Comparison of ENCODE assay signal across 9 cellular contexts in genomic region chr1:244730934-244731434, GRCh38.
DNase-seq lines count a peak whose midpoint lies in the region; ATAC-seq and TF ChIP-seq lines count a peak whose summit lies in the region.
"Had no signal": no experiment of that assay in that cellular context is flagged by ENCODE, and none has a peak within 500 bp of the region (broad histone marks: within the 10 kb centered on the region; RNA-seq: fewer than 3 reads in every experiment).

No MANE protein-coding gene starts in this region.

- dilution Hi-C loops in mammary epithelial cell (cut with HindIII; ENCODE audit: low sequenced_read_pairs), result no loop called here

- peak overlapping the region in 1 of 2 experiments; percentile 14 for H3K23ac ChIP-seq in mesenchymal stem cell (ENCODE audit: low read length in 2 of 2)

- peaks cover 34% of the 10 kb centered on the region for H3K4me1 Mint-ChIP-seq in activated naive CD4-positive, alpha-beta T cell treated with anti-CD3 and anti-CD28 coated beads, Interleukin-2, amount 10 ng/mL, durations not matched to agents 7 days and 5 days

- peak overlapping the region; percentile 37 for H3K27ac Mint-ChIP-seq in activated naive CD4-positive, alpha-beta T cell treated with anti-CD3 and anti-CD28 coated beads, Interleukin-2, amount 10 ng/mL, durations not matched to agents 7 days and 5 days

- H3K36me3 ChIP-seq in mammary epithelial cell (ENCODE audit: insufficient read depth, low read length), result no peaks in the 10 kb centered on the region
- H3K36me3 ChIP-seq in mesenchymal stem cell (ENCODE audit: control insufficient read depth in 1 of 2, insufficient read depth in 2 of 2, low read depth in 1 of 2, low read length in 2 of 2), result no peaks in the 10 kb centered on the region
- no peaks in the 10 kb centered on the region for H3K36me3 ChIP-seq in tibial nerve
- H3K36me3 ChIP-seq in SJCRH30, result no peaks in the 10 kb centered on the region

- no peak overlapping the region for H3K14ac ChIP-seq in mesenchymal stem cell (ENCODE audit: low read length in 2 of 2)

- WGBS in mammary epithelial cell (ENCODE audit: low coverage, missing lambda C conversion rate), result 98% methylated on average over 12 of the region's 28 CpGs
- 50% methylated on average over 26 of the region's 28 CpGs for WGBS in mesenchymal stem cell
- WGBS in tibial nerve, 2 donors, result 45 to 64% methylated on average over 19 to 28 of the region's 28 CpGs

- no peak for DNase-seq in activated naive CD4-positive, alpha-beta T cell treated with anti-CD3 and anti-CD28 coated beads, Interleukin-2, amount 10 ng/mL, durations not matched to agents 7 days and 5 days
- DNase-seq in activated naive CD4-positive, alpha-beta T cell (lab: John Stamatoyannopoulos, UW), result no peak
- no peak for DNase-seq in mammary epithelial cell
- peak; percentile 6 for DNase-seq in mesenchymal stem cell
- no peak for DNase-seq in tibial nerve (ENCODE audit: low spot score in 2 of 2)
- no peak for DNase-seq in SJCRH30
- DNase-seq: foreskin melanocyte had no signal

- TF ChIP-seq POLR2A in tibial nerve (IDR thresholded peaks at IDR 0.05), result no peak

- peak overlapping the region in 1 of 2 experiments; percentile 47 for H2BK12ac ChIP-seq in mesenchymal stem cell (ENCODE audit: low read length in 2 of 2)

- peak overlapping the region; percentile 34 for H2BK120ac ChIP-seq in mesenchymal stem cell (ENCODE audit: low read depth, low read length)

- no peak overlapping the region for H2BK15ac ChIP-seq in mesenchymal stem cell (ENCODE audit: low read depth, poor library complexity, severe bottlenecking)

- H3K4me2 ChIP-seq in mammary epithelial cell (ENCODE audit: insufficient read depth, low read depth, low read length) (peak overlapping the region; percentile 97), mesenchymal stem cell (ENCODE audit: low read length, poor library complexity, severe bottlenecking) (peak overlapping the region; percentile 69)

- peak overlapping the region; percentile 91 for H2AFZ ChIP-seq in mammary epithelial cell (ENCODE audit: low read depth, low read length)
- H2AFZ ChIP-seq in mesenchymal stem cell (ENCODE audit: low read depth, low read length), result peak overlapping the region; percentile 79

- peak overlapping the region; percentile 82 for H4K91ac ChIP-seq in mesenchymal stem cell (ENCODE audit: low read length)

- peak overlapping the region; percentile 52 for H3K18ac ChIP-seq in mesenchymal stem cell (ENCODE audit: low read depth in 1 of 2, low read length in 2 of 2)

- no peak overlapping the region for H2AK5ac ChIP-seq in mesenchymal stem cell (ENCODE audit: low read length, severe bottlenecking)

- H3K27me3 ChIP-seq in mammary epithelial cell (ENCODE audit: insufficient read depth, low read length), result no peaks in the 10 kb centered on the region
- peaks cover 0 to 6% of the 10 kb centered on the region in 2 experiments for H3K27me3 ChIP-seq in mesenchymal stem cell (ENCODE audit: control insufficient read depth in 1 of 2, insufficient read depth in 1 of 2, low read length in 2 of 2)
- no peaks in the 10 kb centered on the region for H3K27me3 ChIP-seq in tibial nerve
- H3K27me3 ChIP-seq in SJCRH30, result no peaks in the 10 kb centered on the region

- no peaks in the 10 kb centered on the region for H3K79me2 ChIP-seq in mammary epithelial cell (ENCODE audit: insufficient read depth, low read length)

- H3K79me1 ChIP-seq in mesenchymal stem cell (replicated peaks; ENCODE audit: low read length, poor library complexity, severe bottlenecking), result no peaks in the 10 kb centered on the region

- peak overlapping the region in 1 of 2 experiments; percentile 2 for H3K4ac ChIP-seq in mesenchymal stem cell (ENCODE audit: low read depth in 1 of 2, low read length in 2 of 2)

- no peaks in the 10 kb centered on the region for H4K20me1 ChIP-seq in mammary epithelial cell (ENCODE audit: insufficient read depth, low read length)

- peaks cover 48% of the 10 kb centered on the region for H3K27me3 Mint-ChIP-seq in activated naive CD4-positive, alpha-beta T cell treated with anti-CD3 and anti-CD28 coated beads, Interleukin-2, amount 10 ng/mL, durations not matched to agents 7 days and 5 days

- in situ Hi-C loops in mammary epithelial cell (cut with MboI; ENCODE audit: low sequenced_read_pairs in 2 of 2), result no loop called here

- TF ChIP-seq CTCF in mammary epithelial cell (conservative IDR thresholded peaks at IDR 0.05 in 1 of 2, IDR thresholded peaks at IDR 0.05 in 1 of 2; ENCODE audit: extremely low read depth in 1 of 2, insufficient read depth in 1 of 2, low read depth in 1 of 2, low read length in 2 of 2) (no peak), tibial nerve (IDR thresholded peaks at IDR 0.05) (no peak)

- H3K36me3 Mint-ChIP-seq in activated naive CD4-positive, alpha-beta T cell treated with anti-CD3 and anti-CD28 coated beads, Interleukin-2, amount 10 ng/mL, durations not matched to agents 7 days and 5 days, result peaks cover 3% of the 10 kb centered on the region

- no peak for TF ChIP-seq EP300 in tibial nerve (IDR thresholded peaks at IDR 0.05)

- H3K4me3 Mint-ChIP-seq in activated naive CD4-positive, alpha-beta T cell treated with anti-CD3 and anti-CD28 coated beads, Interleukin-2, amount 10 ng/mL, durations not matched to agents 7 days and 5 days, result peak overlapping the region; percentile 65

- no peak overlapping the region for H3K27ac ChIP-seq in mammary epithelial cell (ENCODE audit: insufficient read depth, low read depth, low read length)
- no peak overlapping the region for H3K27ac ChIP-seq in mesenchymal stem cell (ENCODE audit: low read length, poor library complexity, severe bottlenecking)
- peak overlapping the region in 1 of 4 donors; percentile 54 for H3K27ac ChIP-seq in tibial nerve
- H3K27ac ChIP-seq in SJCRH30, result no peak overlapping the region

- H3K4me1 ChIP-seq in mammary epithelial cell (ENCODE audit: insufficient read depth, low read length) (peaks cover 11% of the 10 kb centered on the region), mesenchymal stem cell (ENCODE audit: control insufficient read depth, insufficient read depth, low read depth, low read length) (peaks cover 8% of the 10 kb centered on the region), tibial nerve (peaks cover 0 to 8% (median 2%) of the 10 kb centered on the region in 4 donors), SJCRH30 (no peaks in the 10 kb centered on the region)

- H3K9me3 Mint-ChIP-seq in activated naive CD4-positive, alpha-beta T cell treated with anti-CD3 and anti-CD28 coated beads, Interleukin-2, amount 10 ng/mL, durations not matched to agents 7 days and 5 days, result peaks cover 4% of the 10 kb centered on the region

- ATAC-seq in GM21576 (IDR thresholded peaks at IDR 0.05; ENCODE audit: unreplicated experiment) (no peak), GM19397 (IDR thresholded peaks at IDR 0.05; ENCODE audit: unreplicated experiment) (no peak)

- H3K9me3 ChIP-seq in mammary epithelial cell (replicated peaks; ENCODE audit: insufficient read depth, low read length) (peaks cover 12% of the 10 kb centered on the region), mesenchymal stem cell (ENCODE audit: control insufficient read depth, low read length) (peaks cover 10% of the 10 kb centered on the region), tibial nerve (peaks cover 0 to 13% (median 0%) of the 10 kb centered on the region in 4 donors), SJCRH30 (replicated peaks) (no peaks in the 10 kb centered on the region)

- H4K8ac ChIP-seq in mesenchymal stem cell (ENCODE audit: low read length), result peak overlapping the region; percentile 96

- intact Hi-C loops in mammary epithelial cell (cut with micrococcal nuclease), result no loop called here

- no peak overlapping the region for H2BK5ac ChIP-seq in mesenchymal stem cell (ENCODE audit: low read depth, low read length, poor library complexity, severe bottlenecking)

- H3K4me3 ChIP-seq in mammary epithelial cell (replicated peaks in 1 of 3; ENCODE audit: insufficient read depth in 1 of 3, low read depth in 2 of 3, low read length in 3 of 3), result peak overlapping the region in 2 of 3 experiments; percentile 20 to 45
- peak overlapping the region; percentile 63 to 80 for H3K4me3 ChIP-seq in mesenchymal stem cell (ENCODE audit: insufficient read depth in 1 of 2, low read depth in 1 of 2, low read length in 2 of 2)
- H3K4me3 ChIP-seq in tibial nerve, result peak overlapping the region in 3 of 4 donors; percentile 36 to 73 (median 59)
- H3K4me3 ChIP-seq in SJCRH30, result no peak overlapping the region

- no TSS peak for BruUV-seq in mammary epithelial cell (replicated peaks; lab: Mats Ljungman, UMichigan)

- H3K9ac ChIP-seq in mammary epithelial cell (ENCODE audit: insufficient read depth, low read length), result no peak overlapping the region
- H3K9ac ChIP-seq in mesenchymal stem cell (ENCODE audit: low read length), result peak overlapping the region; percentile 78

- CTCF ChIA-PET in activated naive CD4-positive, alpha-beta T cell treated with anti-CD3 and anti-CD28 coated beads, Interleukin-2, amount 10 ng/mL, durations not matched to agents 7 days and 5 days (lab: Charles Lee), result no interaction called here
- CTCF ChIA-PET in mammary epithelial cell (lab: Charles Lee; ENCODE audit: low non-redundant PET), result no interaction called here
